ENCODE assay signal across 14 cellular contexts in genomic region chr5:171989946-171990712, GRCh38. TPM values are rescaled to one million over a fixed set of nuclear protein-coding genes. Genes with fewer than 3 reads are reported as not detected.
DNase-seq lines count a peak whose midpoint lies in the region; ATAC-seq and TF ChIP-seq lines count a peak whose summit lies in the region.
"Had no signal": no experiment of that assay in that cellular context is flagged by ENCODE, and none has a peak within 500 bp of the region (broad histone marks: within the 10 kb centered on the region; RNA-seq: fewer than 3 reads in every experiment).

No MANE protein-coding gene starts in this region.

- H3K4me2 ChIP-seq in PC-3 (ENCODE audit: low read length): peak overlapping the region; percentile 64

- CTCF ChIA-PET in PC-3 (lab: Charles Lee): no interaction called here

- TF ChIP-seq CTCF in PC-3 (conservative IDR thresholded peaks at IDR 0.05; ENCODE audit: low read depth, low read length) (no peak), type B pancreatic cell (conservative IDR thresholded peaks at IDR 0.05) (no peak)

- BruUV-seq in PC-3 (replicated peaks; lab: Mats Ljungman, UMichigan): no TSS peak

- peaks cover 18 to 60% of the 10 kb centered on the region in 2 donors for H3K36me3 Mint-ChIP-seq in activated naive CD4-positive, alpha-beta T cell treated with anti-CD3 and anti-CD28 coated beads, Interleukin-2, amount 50 U/mL, for 72 hours
- H3K36me3 Mint-ChIP-seq in type B pancreatic cell: peaks cover 27% of the 10 kb centered on the region

- H3K27ac ChIP-seq in PC-3 (ENCODE audit: low read length): peak overlapping the region; percentile 82
- H3K27ac ChIP-seq: breast epithelium, testis had no signal

- H3K4me1 ChIP-seq in PC-3 (ENCODE audit: insufficient read depth, low read length): peaks cover 36% of the 10 kb centered on the region
- H3K4me1 ChIP-seq: testis had no signal

- H3K36me3 ChIP-seq in PC-3 (ENCODE audit: low read depth, low read length): peaks cover 23% of the 10 kb centered on the region
- H3K36me3 ChIP-seq: breast epithelium had no signal

- H3K9ac ChIP-seq in PC-3 (ENCODE audit: low read length): peak overlapping the region; percentile 45

- intact Hi-C loops in PC-3 (cut with micrococcal nuclease): loop anchor here (1.0 kb wide), 1 partner anchor 7 kb away; no protein-coding TSS in a partner anchor

- H3K9me3 Mint-ChIP-seq in activated naive CD4-positive, alpha-beta T cell treated with anti-CD3 and anti-CD28 coated beads, Interleukin-2, amount 50 U/mL, for 72 hours: no peaks in the 10 kb centered on the region
- no peaks in the 10 kb centered on the region for H3K9me3 Mint-ChIP-seq in type B pancreatic cell

- H2AFZ ChIP-seq in PC-3 (ENCODE audit: low read length): no peak overlapping the region

- H3K4me1 Mint-ChIP-seq in type B pancreatic cell (ENCODE audit: unreplicated experiment): peaks cover 28% of the 10 kb centered on the region

- H3F3A ChIP-seq in PC-3 (ENCODE audit: low read length, unreplicated experiment): peaks cover 3% of the 10 kb centered on the region

- no peaks in the 10 kb centered on the region; the same call in 1 of the 2 replicates for H3K9me2 ChIP-seq in PC-3 (replicated peaks; ENCODE audit: low read length)

- peak overlapping the region; percentile 37 to 94 for H3K27ac Mint-ChIP-seq in activated naive CD4-positive, alpha-beta T cell treated with anti-CD3 and anti-CD28 coated beads, Interleukin-2, amount 50 U/mL, for 72 hours
- H3K27ac Mint-ChIP-seq in type B pancreatic cell: peak overlapping the region; percentile 74

- ATAC-seq in activated naive CD4-positive, alpha-beta T cell treated with anti-CD3 and anti-CD28 coated beads, Interleukin-2, amount 50 U/mL, for 72 hours: no peak
- ATAC-seq in PC-3 (peak; percentile 65), esophagus mucosa (peak; percentile 27)
- ATAC-seq: naive thymus-derived CD4-positive, alpha-beta T cell had no signal

- H3K4me3 ChIP-seq in PC-3 (ENCODE audit: low read length): peak overlapping the region; percentile 25; the same call in 1 of the 2 replicates
- H3K4me3 ChIP-seq: breast epithelium, testis had no signal

- H3K27me3 Mint-ChIP-seq in type B pancreatic cell: no peaks in the 10 kb centered on the region
- H3K27me3 Mint-ChIP-seq: naive thymus-derived CD4-positive, alpha-beta T cell had no signal

- H3K4me3 Mint-ChIP-seq in type B pancreatic cell: no peak overlapping the region

- POLR2A ChIA-PET in PC-3 (lab: Charles Lee; ENCODE audit: unreplicated experiment): no interaction called here

- peaks cover 94% of the 10 kb centered on the region for H3K79me2 ChIP-seq in PC-3 (ENCODE audit: low read length)

- no peaks in the 10 kb centered on the region for H4K20me1 ChIP-seq in PC-3 (ENCODE audit: low read length)

- no peaks in the 10 kb centered on the region for H3K9me3 ChIP-seq in PC-3 (ENCODE audit: low read length)
- H3K9me3 ChIP-seq: breast epithelium, testis had no signal

- H3K27me3 ChIP-seq in PC-3 (ENCODE audit: low read length): no peaks in the 10 kb centered on the region
- H3K27me3 ChIP-seq: breast epithelium, testis had no signal

- no peak for DNase-seq in activated naive CD4-positive, alpha-beta T cell treated with anti-CD3 and anti-CD28 coated beads, Interleukin-2, amount 50 U/mL, for 72 hours (ENCODE audit: low spot score in 2 of 2)
- DNase-seq in activated naive CD4-positive, alpha-beta T cell treated with anti-CD3 and anti-CD28 coated beads, Interleukin-2, amount 50 U/mL, for 16 hours: no peak
- peak; percentile 49 for DNase-seq in PC-3
- no peak for DNase-seq in type B pancreatic cell (ENCODE audit: extremely low spot score, unreplicated experiment)
- no peak for DNase-seq in MV-4-11 (lab: John Stamatoyannopoulos, UW)
- no peak for DNase-seq in NCI-H2196 treated with DMSO at 0.1 percent for 48 hours (lab: John Stamatoyannopoulos, UW; ENCODE audit: unreplicated experiment)
- no peak for DNase-seq in stimulated activated naive CD4-positive, alpha-beta T cell (lab: John Stamatoyannopoulos, UW)
- DNase-seq: activated effector memory CD4-positive, alpha-beta T cell treated with Interleukin-2 at 50 U/mL for 16 hours; naive thymus-derived CD4-positive, alpha-beta T cell; NCI-H2107; T-helper 9 cell; testis had no signal

RNA-seq across cellular contexts. Expression of gene FBXW11, which starts 16.3 kb away (rescaled TPM):
- 10 to 100 TPM; 40.7 to 41.7 TPM for total RNA-seq in activated naive CD4-positive, alpha-beta T cell treated with anti-CD3 and anti-CD28 coated beads, Interleukin-2, amount 50 U/mL, for 72 hours
- total RNA-seq in PC-3 (2014; rRNA removed) (62.8 and 69.2 TPM in 2 replicates), esophagus mucosa (45.9 TPM), type B pancreatic cell (ENCODE audit: low replicate concordance) (50.2 and 52.5 TPM in 2 replicates)

Comparison
In these comparisons a context has a peak if more than half of its experiments do, and no peak if none do; other contexts are left out.
1. ATAC-seq: peak in PC-3 (single experiment) and esophagus mucosa (single experiment); none in activated naive CD4-positive, alpha-beta T cell treated with anti-CD3 and anti-CD28 coated beads, Interleukin-2, amount 50 U/mL, for 72 hours (0 of 2).